Comparison of ENCODE assay signal across 8 cellular contexts in genomic region chr6:132084811-132085509, GRCh38.
DNase-seq lines count a peak whose midpoint lies in the region; ATAC-seq and TF ChIP-seq lines count a peak whose summit lies in the region.

No MANE protein-coding gene starts in this region.

- peak; percentile 74 for ATAC-seq in HG02798 (IDR thresholded peaks at IDR 0.05; ENCODE audit: poor library complexity, unreplicated experiment)

- peak overlapping the region; percentile 25; the same call in 1 of the 2 replicates for H3K4me3 ChIP-seq in GM06990 (replicated peaks; ENCODE audit: low read depth, low read length)
- H3K4me3 ChIP-seq in mucosa of rectum (ENCODE audit: low read length in 2 of 2) = no peak overlapping the region
- H3K4me3 ChIP-seq in BE2C (ENCODE audit: low read depth, low read length) = no peak overlapping the region

- no peaks in the 10 kb centered on the region for H3K27me3 ChIP-seq in GM06990 (replicated peaks; ENCODE audit: control insufficient read depth, insufficient read depth, low read length)
- H3K27me3 ChIP-seq in mucosa of rectum (ENCODE audit: control insufficient read depth in 2 of 2, insufficient read depth in 2 of 2, low read length in 2 of 2) = no peaks in the 10 kb centered on the region
- H3K27me3 ChIP-seq in BE2C = no peaks in the 10 kb centered on the region

- H3K27ac ChIP-seq in mucosa of rectum (ENCODE audit: low read depth in 2 of 2, low read length in 2 of 2) = peak overlapping the region; percentile 4 to 64

- no peak overlapping the region for H3K9ac ChIP-seq in mucosa of rectum (ENCODE audit: low read depth in 1 of 2, low read length in 2 of 2)

- no peaks in the 10 kb centered on the region for H3K36me3 ChIP-seq in GM06990 (ENCODE audit: control insufficient read depth, insufficient read depth, low read length)
- H3K36me3 ChIP-seq in mucosa of rectum (ENCODE audit: control insufficient read depth in 2 of 2, insufficient read depth in 2 of 2, low read length in 2 of 2) = no peaks in the 10 kb centered on the region
- H3K36me3 ChIP-seq in BE2C = no peaks in the 10 kb centered on the region

- H3K4me1 ChIP-seq in mucosa of rectum (ENCODE audit: control insufficient read depth in 2 of 2, insufficient read depth in 2 of 2, low read length in 2 of 2) = no peaks in the 10 kb centered on the region
- H3K4me1 ChIP-seq in BE2C = no peaks in the 10 kb centered on the region

- TF ChIP-seq CTCF in GM06990 (IDR thresholded peaks at IDR 0.05; ENCODE audit: insufficient read depth, low read length, poor library complexity, severe bottlenecking) (no peak), BE2C (IDR thresholded peaks at IDR 0.05; ENCODE audit: low read depth, low read length) (no peak)

- peak; percentile 6 for DNase-seq in GM06990 (ENCODE audit: extremely low read depth, insufficient read length)
- peak; percentile 90 for DNase-seq in amniotic stem cell (lab: John Stamatoyannopoulos, UW)
- no peak for DNase-seq in activated CD4-positive, alpha-beta T cell treated with anti-CD3 and anti-CD28 coated beads for 1 hour
- no peak for DNase-seq in T-helper 9 cell
- no peak for DNase-seq in activated naive CD4-positive, alpha-beta T cell treated with anti-CD3 and anti-CD28 coated beads, Interleukin-2, amount 50 U/mL, for 16 hours
- DNase-seq in BE2C = no peak

- H3K9me3 ChIP-seq in mucosa of rectum (ENCODE audit: control insufficient read depth in 2 of 2, low read length in 2 of 2) (no peaks in the 10 kb centered on the region), BE2C (no peaks in the 10 kb centered on the region)

Comparison
In these comparisons a context has a peak if more than half of its experiments do, and no peak if none do; other contexts are left out.
1. DNase-seq: peak in GM06990 (single experiment) and amniotic stem cell (single experiment); none in activated CD4-positive, alpha-beta T cell treated with anti-CD3 and anti-CD28 coated beads for 1 hour (single experiment), T-helper 9 cell (single experiment), activated naive CD4-positive, alpha-beta T cell treated with anti-CD3 and anti-CD28 coated beads, Interleukin-2, amount 50 U/mL, for 16 hours (single experiment) and BE2C (single experiment).